Comparison of ENCODE assay signal across 1 cellular context in the genomic region with DNA sequence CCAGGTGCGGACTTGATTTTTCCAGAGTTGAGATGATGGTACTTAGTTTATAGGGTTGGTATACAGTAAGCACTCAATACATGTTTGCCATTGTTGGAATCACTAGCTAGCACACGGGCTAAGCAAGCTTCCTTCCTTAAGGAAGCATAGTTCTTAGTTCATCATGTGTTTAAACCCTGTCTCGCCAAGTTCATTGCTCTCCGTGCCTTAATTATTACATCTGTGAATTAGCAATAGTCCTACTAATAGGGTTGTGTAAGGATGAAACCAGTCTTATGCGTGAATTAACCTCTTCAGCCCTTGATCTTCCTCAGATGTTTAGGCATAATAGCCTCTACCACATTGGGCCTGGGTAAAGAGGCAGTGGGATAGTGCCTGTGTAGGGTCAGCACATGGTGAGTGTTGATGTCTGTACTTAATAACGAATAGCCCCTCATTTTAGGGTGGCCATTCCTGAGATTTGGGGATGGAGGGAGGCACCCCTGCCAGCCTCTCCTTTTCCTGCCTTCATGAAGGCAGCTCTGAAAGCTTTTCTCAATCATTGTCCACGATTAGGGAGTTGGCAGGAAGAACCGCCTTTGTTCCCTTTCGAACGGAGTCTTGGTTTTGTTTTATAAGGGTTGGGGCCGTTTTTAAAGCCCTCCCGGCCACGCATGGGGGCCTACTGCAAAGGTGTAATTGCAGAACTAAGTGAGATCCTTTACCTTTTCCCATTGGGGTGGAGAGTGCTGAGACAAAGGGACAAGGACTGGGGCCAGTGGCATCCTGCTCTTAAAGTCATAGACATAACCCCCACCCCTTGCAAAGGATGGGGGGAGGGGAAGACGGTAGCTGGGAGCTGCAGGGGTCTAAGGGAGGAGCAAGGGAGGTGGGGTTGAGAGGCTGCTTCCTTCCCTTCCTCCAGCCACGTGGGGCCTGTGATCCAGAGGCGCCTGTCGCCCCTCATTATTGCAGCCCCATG.
TF ChIP-seq lines count a peak whose summit lies in the region.

No MANE protein-coding gene starts in this region.

TF ChIP-seq in WTC11, 78 proteins besides CTCF, POLR2A, EP300 and RAD21 (continued from another document):
- TF ChIP-seq MYBL2 (CRISPR knock-in tag; IDR thresholded peaks at IDR 0.05) = peak; percentile 72; the same call in 1 of the 2 replicates
- peak; percentile 83; the same call in 1 of the 2 replicates for TF ChIP-seq ETV6 (CRISPR knock-in tag; IDR thresholded peaks at IDR 0.05)
- TF ChIP-seq, protein P1, sequence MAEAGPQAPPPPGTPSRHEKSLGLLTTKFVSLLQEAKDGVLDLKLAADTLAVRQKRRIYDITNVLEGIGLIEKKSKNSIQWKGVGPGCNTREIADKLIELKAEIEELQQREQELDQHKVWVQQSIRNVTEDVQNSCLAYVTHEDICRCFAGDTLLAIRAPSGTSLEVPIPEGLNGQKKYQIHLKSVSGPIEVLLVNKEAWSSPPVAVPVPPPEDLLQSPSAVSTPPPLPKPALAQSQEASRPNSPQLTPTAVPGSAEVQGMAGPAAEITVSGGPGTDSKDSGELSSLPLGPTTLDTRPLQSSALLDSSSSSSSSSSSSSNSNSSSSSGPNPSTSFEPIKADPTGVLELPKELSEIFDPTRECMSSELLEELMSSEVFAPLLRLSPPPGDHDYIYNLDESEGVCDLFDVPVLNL (CRISPR knock-in tag; IDR thresholded peaks at IDR 0.05; ENCODE audit: borderline replicate concordance, low read depth) = no peak
- TF ChIP-seq, protein P2, sequence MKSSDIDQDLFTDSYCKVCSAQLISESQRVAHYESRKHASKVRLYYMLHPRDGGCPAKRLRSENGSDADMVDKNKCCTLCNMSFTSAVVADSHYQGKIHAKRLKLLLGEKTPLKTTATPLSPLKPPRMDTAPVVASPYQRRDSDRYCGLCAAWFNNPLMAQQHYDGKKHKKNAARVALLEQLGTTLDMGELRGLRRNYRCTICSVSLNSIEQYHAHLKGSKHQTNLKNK (CRISPR knock-in tag; IDR thresholded peaks at IDR 0.05) = no peak
- 0 out of 2 replicates have a peak, but pooled peaks have one; percentile 45 for TF ChIP-seq KAT7 (CRISPR knock-in tag; IDR thresholded peaks at IDR 0.05; ENCODE audit: borderline replicate concordance)
- 0 out of 2 replicates have a peak, but pooled peaks have one; percentile 41 for TF ChIP-seq ZBTB21 (CRISPR knock-in tag; IDR thresholded peaks at IDR 0.05; ENCODE audit: borderline replicate concordance)
- TF ChIP-seq, protein P3, sequence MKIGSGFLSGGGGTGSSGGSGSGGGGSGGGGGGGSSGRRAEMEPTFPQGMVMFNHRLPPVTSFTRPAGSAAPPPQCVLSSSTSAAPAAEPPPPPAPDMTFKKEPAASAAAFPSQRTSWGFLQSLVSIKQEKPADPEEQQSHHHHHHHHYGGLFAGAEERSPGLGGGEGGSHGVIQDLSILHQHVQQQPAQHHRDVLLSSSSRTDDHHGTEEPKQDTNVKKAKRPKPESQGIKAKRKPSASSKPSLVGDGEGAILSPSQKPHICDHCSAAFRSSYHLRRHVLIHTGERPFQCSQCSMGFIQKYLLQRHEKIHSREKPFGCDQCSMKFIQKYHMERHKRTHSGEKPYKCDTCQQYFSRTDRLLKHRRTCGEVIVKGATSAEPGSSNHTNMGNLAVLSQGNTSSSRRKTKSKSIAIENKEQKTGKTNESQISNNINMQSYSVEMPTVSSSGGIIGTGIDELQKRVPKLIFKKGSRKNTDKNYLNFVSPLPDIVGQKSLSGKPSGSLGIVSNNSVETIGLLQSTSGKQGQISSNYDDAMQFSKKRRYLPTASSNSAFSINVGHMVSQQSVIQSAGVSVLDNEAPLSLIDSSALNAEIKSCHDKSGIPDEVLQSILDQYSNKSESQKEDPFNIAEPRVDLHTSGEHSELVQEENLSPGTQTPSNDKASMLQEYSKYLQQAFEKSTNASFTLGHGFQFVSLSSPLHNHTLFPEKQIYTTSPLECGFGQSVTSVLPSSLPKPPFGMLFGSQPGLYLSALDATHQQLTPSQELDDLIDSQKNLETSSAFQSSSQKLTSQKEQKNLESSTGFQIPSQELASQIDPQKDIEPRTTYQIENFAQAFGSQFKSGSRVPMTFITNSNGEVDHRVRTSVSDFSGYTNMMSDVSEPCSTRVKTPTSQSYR (CRISPR knock-in tag; IDR thresholded peaks at IDR 0.05) = peak; percentile 99
- TF ChIP-seq, protein P4, sequence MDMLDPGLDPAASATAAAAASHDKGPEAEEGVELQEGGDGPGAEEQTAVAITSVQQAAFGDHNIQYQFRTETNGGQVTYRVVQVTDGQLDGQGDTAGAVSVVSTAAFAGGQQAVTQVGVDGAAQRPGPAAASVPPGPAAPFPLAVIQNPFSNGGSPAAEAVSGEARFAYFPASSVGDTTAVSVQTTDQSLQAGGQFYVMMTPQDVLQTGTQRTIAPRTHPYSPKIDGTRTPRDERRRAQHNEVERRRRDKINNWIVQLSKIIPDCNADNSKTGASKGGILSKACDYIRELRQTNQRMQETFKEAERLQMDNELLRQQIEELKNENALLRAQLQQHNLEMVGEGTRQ (CRISPR knock-in tag; IDR thresholded peaks at IDR 0.05) = peak; percentile 76
- TF ChIP-seq, protein P5, sequence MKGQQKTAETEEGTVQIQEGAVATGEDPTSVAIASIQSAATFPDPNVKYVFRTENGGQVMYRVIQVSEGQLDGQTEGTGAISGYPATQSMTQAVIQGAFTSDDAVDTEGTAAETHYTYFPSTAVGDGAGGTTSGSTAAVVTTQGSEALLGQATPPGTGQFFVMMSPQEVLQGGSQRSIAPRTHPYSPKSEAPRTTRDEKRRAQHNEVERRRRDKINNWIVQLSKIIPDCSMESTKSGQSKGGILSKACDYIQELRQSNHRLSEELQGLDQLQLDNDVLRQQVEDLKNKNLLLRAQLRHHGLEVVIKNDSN (CRISPR knock-in tag; IDR thresholded peaks at IDR 0.05) = peak; percentile 81; the same call in 1 of the 2 replicates
- no peak for TF ChIP-seq ZNF219 (CRISPR knock-in tag; IDR thresholded peaks at IDR 0.05; ENCODE audit: borderline replicate concordance)
- TF ChIP-seq, protein P6, sequence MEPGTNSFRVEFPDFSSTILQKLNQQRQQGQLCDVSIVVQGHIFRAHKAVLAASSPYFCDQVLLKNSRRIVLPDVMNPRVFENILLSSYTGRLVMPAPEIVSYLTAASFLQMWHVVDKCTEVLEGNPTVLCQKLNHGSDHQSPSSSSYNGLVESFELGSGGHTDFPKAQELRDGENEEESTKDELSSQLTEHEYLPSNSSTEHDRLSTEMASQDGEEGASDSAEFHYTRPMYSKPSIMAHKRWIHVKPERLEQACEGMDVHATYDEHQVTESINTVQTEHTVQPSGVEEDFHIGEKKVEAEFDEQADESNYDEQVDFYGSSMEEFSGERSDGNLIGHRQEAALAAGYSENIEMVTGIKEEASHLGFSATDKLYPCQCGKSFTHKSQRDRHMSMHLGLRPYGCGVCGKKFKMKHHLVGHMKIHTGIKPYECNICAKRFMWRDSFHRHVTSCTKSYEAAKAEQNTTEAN (CRISPR knock-in tag; IDR thresholded peaks at IDR 0.05) = peak; percentile 70; the same call in 1 of the 2 replicates
- no peak for TF ChIP-seq SOX15 (CRISPR knock-in tag; IDR thresholded peaks at IDR 0.05)
- TF ChIP-seq, protein P7, sequence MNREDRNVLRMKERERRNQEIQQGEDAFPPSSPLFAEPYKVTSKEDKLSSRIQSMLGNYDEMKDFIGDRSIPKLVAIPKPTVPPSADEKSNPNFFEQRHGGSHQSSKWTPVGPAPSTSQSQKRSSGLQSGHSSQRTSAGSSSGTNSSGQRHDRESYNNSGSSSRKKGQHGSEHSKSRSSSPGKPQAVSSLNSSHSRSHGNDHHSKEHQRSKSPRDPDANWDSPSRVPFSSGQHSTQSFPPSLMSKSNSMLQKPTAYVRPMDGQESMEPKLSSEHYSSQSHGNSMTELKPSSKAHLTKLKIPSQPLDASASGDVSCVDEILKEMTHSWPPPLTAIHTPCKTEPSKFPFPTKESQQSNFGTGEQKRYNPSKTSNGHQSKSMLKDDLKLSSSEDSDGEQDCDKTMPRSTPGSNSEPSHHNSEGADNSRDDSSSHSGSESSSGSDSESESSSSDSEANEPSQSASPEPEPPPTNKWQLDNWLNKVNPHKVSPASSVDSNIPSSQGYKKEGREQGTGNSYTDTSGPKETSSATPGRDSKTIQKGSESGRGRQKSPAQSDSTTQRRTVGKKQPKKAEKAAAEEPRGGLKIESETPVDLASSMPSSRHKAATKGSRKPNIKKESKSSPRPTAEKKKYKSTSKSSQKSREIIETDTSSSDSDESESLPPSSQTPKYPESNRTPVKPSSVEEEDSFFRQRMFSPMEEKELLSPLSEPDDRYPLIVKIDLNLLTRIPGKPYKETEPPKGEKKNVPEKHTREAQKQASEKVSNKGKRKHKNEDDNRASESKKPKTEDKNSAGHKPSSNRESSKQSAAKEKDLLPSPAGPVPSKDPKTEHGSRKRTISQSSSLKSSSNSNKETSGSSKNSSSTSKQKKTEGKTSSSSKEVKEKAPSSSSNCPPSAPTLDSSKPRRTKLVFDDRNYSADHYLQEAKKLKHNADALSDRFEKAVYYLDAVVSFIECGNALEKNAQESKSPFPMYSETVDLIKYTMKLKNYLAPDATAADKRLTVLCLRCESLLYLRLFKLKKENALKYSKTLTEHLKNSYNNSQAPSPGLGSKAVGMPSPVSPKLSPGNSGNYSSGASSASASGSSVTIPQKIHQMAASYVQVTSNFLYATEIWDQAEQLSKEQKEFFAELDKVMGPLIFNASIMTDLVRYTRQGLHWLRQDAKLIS (CRISPR knock-in tag; IDR thresholded peaks at IDR 0.05; ENCODE audit: borderline replicate concordance) = peak; percentile 93; the same call in 1 of the 2 replicates
- TF ChIP-seq ZNF317 (CRISPR knock-in tag; IDR thresholded peaks at IDR 0.05; ENCODE audit: borderline replicate concordance, low read depth) = no peak
- no peak for TF ChIP-seq NR3C1 (CRISPR knock-in tag; conservative IDR thresholded peaks at IDR 0.05; ENCODE audit: low read depth)
- TF ChIP-seq SMAD3 (CRISPR knock-in tag; IDR thresholded peaks at IDR 0.05; ENCODE audit: borderline replicate concordance) = 0 out of 2 replicates have a peak, but pooled peaks have one; percentile 46
- TF ChIP-seq SP1 (CRISPR knock-in tag; conservative IDR thresholded peaks at IDR 0.05) = peak; percentile 74
- TF ChIP-seq TP53 (CRISPR knock-in tag; IDR thresholded peaks at IDR 0.05) = no peak; the same call in 1 of the 2 replicates
- TF ChIP-seq ZNF232 (CRISPR knock-in tag; IDR thresholded peaks at IDR 0.05) = 0 out of 2 replicates have a peak, but pooled peaks have one; percentile 26
